In genomic region chr22:44709881-44710400, GRCh38 we compare ENCODE assay signal across 19 cellular contexts. TPM values are rescaled to one million over a fixed set of nuclear protein-coding genes. Genes with fewer than 3 reads are reported as not detected.
DNase-seq lines count a peak whose midpoint lies in the region; ATAC-seq and TF ChIP-seq lines count a peak whose summit lies in the region.
"Had no signal": no experiment of that assay in that cellular context is flagged by ENCODE, and none has a peak within 500 bp of the region (broad histone marks: within the 10 kb centered on the region; RNA-seq: fewer than 3 reads in every experiment).

No MANE protein-coding gene starts in this region.

- ATAC-seq in activated B cell treated with CpG ODN at 0.5 μM for 24 hours (ENCODE audit: low read depth): no peak
- no peak for ATAC-seq in omental fat pad (ENCODE audit: low FRiP score)
- no peak for ATAC-seq in HG02798 (IDR thresholded peaks at IDR 0.05; ENCODE audit: poor library complexity, unreplicated experiment)
- ATAC-seq in GM21786 (IDR thresholded peaks at IDR 0.05; ENCODE audit: unreplicated experiment): no peak
- ATAC-seq: left lung had no signal

- no peaks in the 10 kb centered on the region for H3K9me3 Mint-ChIP-seq in CD8-positive, alpha-beta memory T cell
- no peaks in the 10 kb centered on the region for H3K9me3 Mint-ChIP-seq in activated B cell treated with CpG ODN at 0.5 μM for 24 hours
- H3K9me3 Mint-ChIP-seq: activated naive CD4-positive, alpha-beta T cell treated with anti-CD3 and anti-CD28 coated beads, Interleukin-2, amount 50 U/mL, for 72 hours; endodermal cell; neural crest cell had no signal

- intact Hi-C loops in activated B cell treated with CpG ODN at 0.5 μM for 24 hours (cut with micrococcal nuclease): loop anchor here (1.0 to 10.0 kb wide), 3 partner anchors 8 to 525 kb away; partner anchors contain the start of genes PARVG and PRR5
- intact Hi-C loops in esophagus squamous epithelium (cut with DNase I): no loop called here

- H3K27ac ChIP-seq in CD8-positive, alpha-beta memory T cell (ENCODE audit: low read depth, low read length): peak overlapping the region; percentile 38
- peak overlapping the region; percentile 17 to 73 (median 38) for H3K27ac ChIP-seq in esophagus squamous epithelium
- H3K27ac ChIP-seq: cardiac muscle cell, left lung had no signal

- peaks cover 41% of the 10 kb centered on the region for H3K4me1 ChIP-seq in CD8-positive, alpha-beta memory T cell (ENCODE audit: insufficient read depth, low read length)
- peaks cover 13 to 36% (median 23%) of the 10 kb centered on the region in 3 donors for H3K4me1 ChIP-seq in esophagus squamous epithelium
- H3K4me1 ChIP-seq: left lung had no signal

- peaks cover 4% of the 10 kb centered on the region for H3K36me3 ChIP-seq in CD8-positive, alpha-beta memory T cell (ENCODE audit: insufficient read depth, low read length)
- peaks cover 0 to 9% (median 0%) of the 10 kb centered on the region in 3 donors for H3K36me3 ChIP-seq in esophagus squamous epithelium
- H3K36me3 ChIP-seq: cardiac muscle cell, left lung had no signal

- TF ChIP-seq CTCF in activated B cell treated with CpG ODN at 0.5 μM for 24 hours (IDR thresholded peaks at IDR 0.05) (no peak), esophagus squamous epithelium (IDR thresholded peaks at IDR 0.05) (no peak), omental fat pad (IDR thresholded peaks at IDR 0.05) (no peak)

- DNase-seq in CD8-positive, alpha-beta memory T cell: peak; percentile 36 to 79 (median 58)
- no peak for DNase-seq in activated B cell treated with CpG ODN at 0.5 μM for 24 hours
- no peak for DNase-seq in esophagus squamous epithelium (lab: John Stamatoyannopoulos, UW)
- DNase-seq in stimulated activated CD8-positive, alpha-beta memory T cell treated with anti-CD3 and anti-CD28 coated beads, Interleukin-7, amount 100 ng/mL, for 4 hours (ENCODE audit: low read depth in 2 of 2): peak; percentile 19 to 31
- DNase-seq in omental fat pad (ENCODE audit: low spot score): no peak
- DNase-seq in medulla oblongata (ENCODE audit: extremely low spot score): no peak
- DNase-seq: activated CD4-positive, alpha-beta T cell treated with anti-CD3 and anti-CD28 coated beads, Interleukin-2, amount 50 U/mL, for 1 hour; DMS79 treated with DMSO at 0.1 percent for 48 hours; endodermal cell; GOT3; IMR-90; left lung; NCI-H1092; Right ventricle myocardium superior had no signal

- peaks cover 0 to 1% of the 10 kb centered on the region in 2 donors for H3K27me3 Mint-ChIP-seq in CD8-positive, alpha-beta memory T cell
- no peaks in the 10 kb centered on the region for H3K27me3 Mint-ChIP-seq in activated B cell treated with CpG ODN at 0.5 μM for 24 hours

- H3K4me3 Mint-ChIP-seq in CD8-positive, alpha-beta memory T cell: peak overlapping the region; percentile 81 to 93 (median 85)
- H3K4me3 Mint-ChIP-seq in activated B cell treated with CpG ODN at 0.5 μM for 24 hours: peak overlapping the region; percentile 72
- H3K4me3 Mint-ChIP-seq: endodermal cell, neural crest cell had no signal

- H3K4me1 Mint-ChIP-seq in CD8-positive, alpha-beta memory T cell: peaks cover 47 to 77% (median 63%) of the 10 kb centered on the region in 3 donors
- peaks cover 27% of the 10 kb centered on the region for H3K4me1 Mint-ChIP-seq in activated B cell treated with CpG ODN at 0.5 μM for 24 hours
- H3K4me1 Mint-ChIP-seq: neural crest cell had no signal

- no peaks in the 10 kb centered on the region for H3K27me3 ChIP-seq in CD8-positive, alpha-beta memory T cell (ENCODE audit: insufficient read depth, low read length, poor library complexity, severe bottlenecking)
- H3K27me3 ChIP-seq in esophagus squamous epithelium: no peaks in the 10 kb centered on the region
- H3K27me3 ChIP-seq: cardiac muscle cell, left lung had no signal

- no peak for TF ChIP-seq POLR2A in esophagus squamous epithelium (IDR thresholded peaks at IDR 0.05)

- CTCF ChIA-PET in CD8-positive, alpha-beta memory T cell (lab: Charles Lee): interaction anchor here (2.2 kb wide), 2 partner anchors 13 to 26 kb away, joined by 6 to 9 read pairs; no protein-coding TSS in a partner anchor
- CTCF ChIA-PET in activated B cell treated with CpG ODN at 0.5 μM for 24 hours (lab: Charles Lee): interaction anchor here (1.3 kb wide), 1 partner anchor 23 kb away, joined by 4 read pairs; no protein-coding TSS in a partner anchor

- WGBS in esophagus squamous epithelium, 2 donors: 90 to 100% methylated on average over 1 to 10 of the region's 12 CpGs

- peaks cover 0 to 21% (median 2%) of the 10 kb centered on the region in 3 donors for H3K36me3 Mint-ChIP-seq in CD8-positive, alpha-beta memory T cell
- peaks cover 2% of the 10 kb centered on the region for H3K36me3 Mint-ChIP-seq in activated B cell treated with CpG ODN at 0.5 μM for 24 hours (ENCODE audit: low read depth)
- H3K36me3 Mint-ChIP-seq: activated naive CD4-positive, alpha-beta T cell treated with anti-CD3 and anti-CD28 coated beads, Interleukin-2, amount 50 U/mL, for 72 hours had no signal

- POLR2A ChIA-PET in CD8-positive, alpha-beta memory T cell (lab: Charles Lee): no interaction called here
- POLR2A ChIA-PET in activated B cell treated with CpG ODN at 0.5 μM for 24 hours (lab: Charles Lee): interaction anchor here (0.6 to 1.0 kb wide), 2 partner anchors 8 to 572 kb away, joined by 3 to 4 read pairs; no protein-coding TSS in a partner anchor

- no peaks in the 10 kb centered on the region for H3K9me3 ChIP-seq in CD8-positive, alpha-beta memory T cell (ENCODE audit: low read length)
- H3K9me3 ChIP-seq in esophagus squamous epithelium: no peaks in the 10 kb centered on the region
- H3K9me3 ChIP-seq: left lung had no signal

- H3K27ac Mint-ChIP-seq in CD8-positive, alpha-beta memory T cell: peak overlapping the region; percentile 92 to 97 (median 96)
- H3K27ac Mint-ChIP-seq in activated B cell treated with CpG ODN at 0.5 μM for 24 hours: peak overlapping the region; percentile 83
- H3K27ac Mint-ChIP-seq: endodermal cell had no signal

- H3K4me3 ChIP-seq in CD8-positive, alpha-beta memory T cell (ENCODE audit: low read length): no peak overlapping the region
- H3K4me3 ChIP-seq in esophagus squamous epithelium: no peak overlapping the region
- H3K4me3 ChIP-seq: cardiac muscle cell, left lung had no signal

RNA-seq across cellular contexts. Expression of gene PRR5, which starts 7.9 kb away (rescaled TPM):
- 10 to 100 TPM; 26.4 to 29.9 TPM for total RNA-seq in CD8-positive, alpha-beta memory T cell
- polyA plus RNA-seq in CD8-positive, alpha-beta memory T cell: 175 TPM
- total RNA-seq in activated B cell treated with CpG ODN at 0.5 μM for 24 hours (15.5 and 18.0 TPM in 2 replicates), esophagus squamous epithelium (10 to 100 TPM; 20.8 to 33.0 (median 23.4) TPM), omental fat pad (10 to 100 TPM; 22.2 to 51.5 (median 31.6) TPM)

RNA-seq across cellular contexts. Expression of gene ARHGAP8, which starts 42.4 kb away (rescaled TPM):
- under 1 TPM; 0.42 to 0.49 TPM for total RNA-seq in CD8-positive, alpha-beta memory T cell
- polyA plus RNA-seq in CD8-positive, alpha-beta memory T cell: not detected
- total RNA-seq in activated B cell treated with CpG ODN at 0.5 μM for 24 hours (0.17 and 0.49 TPM in 2 replicates), esophagus squamous epithelium (10 to 100 TPM in 2 of 4 donors, 1 to 10 TPM in 2; 3.6 to 15.0 (median 11.5) TPM), omental fat pad (1 to 10 TPM in 2 of 4 donors, under 1 TPM in 1, not detected in 1; 0.46 to 2.2 (median 1.9) TPM)
- total RNA-seq: Right ventricle myocardium superior had no signal

Comparison
In these comparisons a context has a peak if more than half of its experiments do, and no peak if none do; other contexts are left out.
1. DNase-seq: peak in CD8-positive, alpha-beta memory T cell (5 of 5) and stimulated activated CD8-positive, alpha-beta memory T cell treated with anti-CD3 and anti-CD28 coated beads, Interleukin-7, amount 100 ng/mL, for 4 hours (2 of 2); none in activated B cell treated with CpG ODN at 0.5 μM for 24 hours (single experiment), esophagus squamous epithelium (single experiment), omental fat pad (single experiment) and medulla oblongata (single experiment).